ENCODE assay signal across 11 cellular contexts in the genomic region with DNA sequence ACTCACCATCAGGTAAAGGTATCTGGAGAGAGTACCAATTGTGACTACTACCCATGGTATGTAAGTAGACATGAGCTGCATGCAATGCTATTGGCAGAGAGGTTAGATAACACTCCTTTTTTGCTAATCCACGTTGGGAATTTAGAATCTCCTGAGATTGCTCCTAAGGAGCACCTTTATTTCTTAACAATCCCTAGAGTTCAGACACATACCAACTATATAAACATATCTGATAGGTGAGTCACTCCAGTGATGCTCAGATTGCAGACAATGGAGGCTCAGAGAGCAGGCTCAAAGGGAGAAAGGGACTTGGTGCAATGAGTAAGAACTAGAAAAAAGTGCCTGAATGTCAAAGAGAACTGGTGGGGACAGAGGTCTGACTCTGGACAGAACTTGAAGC. TPM values are rescaled to one million over a fixed set of nuclear protein-coding genes. Genes with fewer than 3 reads are reported as not detected.
DNase-seq lines count a peak whose midpoint lies in the region; ATAC-seq, FAIRE-seq and TF ChIP-seq lines count a peak whose summit lies in the region.
"Had no signal": no experiment of that assay in that cellular context is flagged by ENCODE, and none has a peak within 500 bp of the region (broad histone marks: within the 10 kb centered on the region; RNA-seq: fewer than 3 reads in every experiment).

No MANE protein-coding gene starts in this region.

- no peak overlapping the region for H2BK5ac ChIP-seq in H1 (ENCODE audit: low read depth, low read length)

- no peak overlapping the region for H2BK20ac ChIP-seq in H1 (ENCODE audit: low read length)

- 0 out of 3 replicates have a peak, but pooled peaks of 1 of the 2 experiments have one; percentile 21 for TF ChIP-seq POLR2A in H1 (IDR thresholded peaks at IDR 0.05; ENCODE audit: control extremely low read depth in 1 of 2, low read depth in 2 of 2, low read length in 2 of 2)

- H3K79me1 ChIP-seq in H1 (ENCODE audit: low read depth, low read length), result no peaks in the 10 kb centered on the region

- DNase-seq in MG63 (peak; percentile 10), H1 (ENCODE audit: low read depth in 1 of 2, low spot score in 2 of 2) (no peak), non-pigmented ciliary epithelial cell (ENCODE audit: low read depth) (peak; percentile 70), medulla oblongata (ENCODE audit: extremely low spot score) (no peak), OCI-M1 (lab: John Stamatoyannopoulos, UW) (no peak)
- DNase-seq in activated CD4-positive, alpha-beta T cell treated with anti-CD3 and anti-CD28 coated beads, Interleukin-2, amount 50 U/mL, for 4 hours, result no peak
- DNase-seq: effector CD8-positive, alpha-beta T cell; left ventricle myocardium inferior; NCI-H524 treated with DMSO at 0.1 percent for 48 hours had no signal

- no peak overlapping the region for H3K56ac ChIP-seq in H1 (replicated peaks; ENCODE audit: insufficient read length, low read depth, low read length)

- CTCF ChIA-PET in H1 (lab: Charles Lee; ENCODE audit: partially characterized antibody), result interaction anchor here (0.5 to 3.8 kb wide), 4 partner anchors 8 to 384 kb away, joined by 3 to 20 read pairs (median 4); no protein-coding TSS in a partner anchor

- no peak overlapping the region for H2BK12ac ChIP-seq in H1 (ENCODE audit: low read depth, low read length)

- H3K4me3 ChIP-seq in MG63 (no peak overlapping the region), H1 (ENCODE audit: extremely low read depth in 1 of 4, insufficient read depth in 2 of 4, low read depth in 3 of 4, low read length in 4 of 4) (no peak overlapping the region)
- H3K4me3 ChIP-seq: left ventricle myocardium inferior had no signal

- H3K4me2 ChIP-seq in H1 (ENCODE audit: insufficient read depth in 1 of 2, low read depth in 2 of 2, low read length in 2 of 2), result no peak overlapping the region
- H3K4me2 ChIP-seq: KMS-11 had no signal

- no peak overlapping the region for H3K9ac ChIP-seq in H1 (replicated peaks in 1 of 4; ENCODE audit: extremely low read depth in 1 of 4, low read depth in 3 of 4, low read length in 3 of 4)
- H3K9ac ChIP-seq: KMS-11 had no signal

- H3K23me2 ChIP-seq in H1 (ENCODE audit: low read depth, low read length), result no peaks in the 10 kb centered on the region

- H3K27me3 ChIP-seq in MG63, result no peaks in the 10 kb centered on the region
- no peaks in the 10 kb centered on the region; a peak in 1 of 7 replicates for H3K27me3 ChIP-seq in H1 (replicated peaks in 1 of 4; ENCODE audit: control insufficient read depth in 3 of 4, extremely low read depth in 1 of 4, insufficient read depth in 3 of 4, low read length in 3 of 4)

- H3K9me3 ChIP-seq in MG63, result no peaks in the 10 kb centered on the region
- H3K9me3 ChIP-seq in H1 (ENCODE audit: insufficient read depth in 2 of 2, low read depth in 1 of 2, low read length in 1 of 2), result peaks cover 3 to 6% of the 10 kb centered on the region in 2 experiments; a peak in 2 of 4 replicates
- H3K9me3 ChIP-seq: left ventricle myocardium inferior had no signal

- no peaks in the 10 kb centered on the region for H4K20me1 ChIP-seq in H1 (replicated peaks in 1 of 2; ENCODE audit: control insufficient read depth in 1 of 2, insufficient read depth in 2 of 2, low read length in 2 of 2)

- no peak for TF ChIP-seq EP300 in H1 (IDR thresholded peaks at IDR 0.05; ENCODE audit: borderline replicate concordance in 1 of 2, low read depth in 2 of 2, low read length in 2 of 2)

- H3K23ac ChIP-seq in H1 (ENCODE audit: insufficient read length), result no peak overlapping the region

- no peak overlapping the region for H2BK15ac ChIP-seq in H1 (ENCODE audit: low read length)

- no peaks in the 10 kb centered on the region for H3K79me2 ChIP-seq in H1 (ENCODE audit: control insufficient read depth in 1 of 2, insufficient read depth in 2 of 2, low read length in 2 of 2)

- H3K14ac ChIP-seq in H1 (ENCODE audit: insufficient read length), result no peak overlapping the region

- H4K5ac ChIP-seq in H1 (ENCODE audit: insufficient read length, low read depth, low read length), result no peak overlapping the region

- no peak overlapping the region for H3K18ac ChIP-seq in H1 (ENCODE audit: extremely low read depth, low read length)

- WGBS in H1 (ENCODE audit: extremely low coverage in 1 of 2, insufficient coverage in 1 of 2, insufficient read length in 1 of 2, insufficient replicate concordance in 2 of 2, low coverage in 1 of 2, low lambda C conversion rate in 2 of 2, missing lambda C conversion rate in 1 of 2), 2 experiments, result 61% methylated on average over 1 of the region's 1 CpG; no CpG with 5 or more reads in 1 of the 2 experiments

- no peak for TF ChIP-seq CTCF in H1 (IDR thresholded peaks at IDR 0.05; ENCODE audit: control extremely low read depth in 1 of 3, insufficient read depth in 1 of 3, low read depth in 1 of 3, low read length in 3 of 3)

- FAIRE-seq in H1 (lab: Jason Lieb, UNC), result no peak

- no peak overlapping the region for H2AFZ ChIP-seq in H1 (ENCODE audit: low read length)

- no peak overlapping the region for H2AK5ac ChIP-seq in H1 (ENCODE audit: low read depth, low read length)

- H3K27ac ChIP-seq in H1 (ENCODE audit: low read depth, low read length), result no peak overlapping the region
- H3K27ac ChIP-seq: KMS-11, left ventricle myocardium inferior had no signal

- H3K36me3 ChIP-seq in MG63 (no peaks in the 10 kb centered on the region), H1 (ENCODE audit: control insufficient read depth in 2 of 4, insufficient read depth in 4 of 4, low read length in 3 of 4) (no peaks in the 10 kb centered on the region)
- H3K36me3 ChIP-seq: left ventricle myocardium inferior had no signal

- POLR2A ChIA-PET in H1 (lab: Charles Lee; ENCODE audit: partially characterized antibody), result interaction anchor here (1.6 to 1.8 kb wide), 2 partner anchors 18 to 26 kb away, joined by 3 read pairs; no protein-coding TSS in a partner anchor

- TF ChIP-seq RAD21 in H1 (IDR thresholded peaks at IDR 0.05 in 1 of 2, conservative IDR thresholded peaks at IDR 0.05 in 1 of 2; ENCODE audit: low read depth in 2 of 2, low read length in 2 of 2), result no peak

- peak; percentile 51 for ATAC-seq in GM18868 (IDR thresholded peaks at IDR 0.05; ENCODE audit: unreplicated experiment)

- no peak overlapping the region for H4K8ac ChIP-seq in H1 (ENCODE audit: extremely low read depth, insufficient read depth, low read length)

- H2BK120ac ChIP-seq in H1 (replicated peaks; ENCODE audit: low read depth, low read length), result no peak overlapping the region

- H4K91ac ChIP-seq in H1 (replicated peaks; ENCODE audit: insufficient read length, low read length), result no peak overlapping the region

- no peak overlapping the region for H3K4ac ChIP-seq in H1 (replicated peaks; ENCODE audit: insufficient read length, low read depth, low read length)

- H3K4me1 ChIP-seq in H1 (replicated peaks in 1 of 4; ENCODE audit: control insufficient read depth in 3 of 4, insufficient read depth in 4 of 4, low read length in 3 of 4), result no peaks in the 10 kb centered on the region
- H3K4me1 ChIP-seq: left ventricle myocardium inferior had no signal

TF ChIP-seq in H1, 55 proteins besides CTCF, POLR2A, EP300 and RAD21:
- TF ChIP-seq NANOG (IDR thresholded peaks at IDR 0.05; ENCODE audit: insufficient read depth, low read depth, low read length, poor library complexity, severe bottlenecking), result no peak
- TF ChIP-seq GTF2F1 (IDR thresholded peaks at IDR 0.05; ENCODE audit: borderline replicate concordance, low read depth, low read length), result no peak
- TF ChIP-seq EZH2 (IDR thresholded peaks at IDR 0.05; ENCODE audit: low read depth, low read length, severe bottlenecking), result no peak
- peak; percentile 38; the same call in 1 of the 2 replicates for TF ChIP-seq JUND (IDR thresholded peaks at IDR 0.05; ENCODE audit: low read length)

RNA-seq across cellular contexts. Expression of gene GOLGA4, which starts 21.7 kb away (rescaled TPM):
- total RNA-seq in MG63 (2014; rRNA removed; shearing (Covaris generic); ENCODE audit: low replicate concordance), result 7.1 and 20.8 TPM in 2 replicates
- 70.4 and 76.5 TPM in 2 replicates for total RNA-seq in H1 (2021; fragmentation: NEBNext Ultra II Directional; extraction: Animal tissue kit (Norgen Biotek cat#: 25700))
- polyA plus RNA-seq in H1 (2011; rRNA removed), result 5.8 and 8.1 TPM in 2 replicates
- 9.5 TPM for polyA plus RNA-seq in H1 (2011; cell fraction: cytosol; rRNA removed)
- polyA plus RNA-seq in H1 (2011; cell fraction: nucleus; rRNA removed), result 35.1 TPM
- polyA plus RNA-seq in H1 (2012, experiment 1 of 2), result 17.4 to 43.1 TPM (median 24.6 TPM) in 4 replicates
- polyA plus RNA-seq in H1 (2012, experiment 2 of 2), result 1.8 TPM
- polyA plus RNA-seq in H1 (2013, experiment 1 of 2), result 69.1 TPM
- 58.4 TPM for polyA plus RNA-seq in H1 (2013, experiment 2 of 2)
- 34.0 and 37.5 TPM in 2 replicates for polyA minus RNA-seq in H1 (2011; rRNA and poly(A)+ RNA removed)
- polyA minus RNA-seq in H1 (2011; cell fraction: cytosol; rRNA and poly(A)+ RNA removed), result 21.0 TPM
- 157 TPM for polyA minus RNA-seq in H1 (2011; cell fraction: nucleus; rRNA and poly(A)+ RNA removed)

RNA-seq across cellular contexts. Expression of gene LRRFIP2, which starts 47.0 kb away (rescaled TPM):
- 35.4 and 41.6 TPM in 2 replicates for total RNA-seq in MG63 (2014; rRNA removed; shearing (Covaris generic); ENCODE audit: low replicate concordance)
- 23.5 and 25.6 TPM in 2 replicates for total RNA-seq in H1 (2021; fragmentation: NEBNext Ultra II Directional; extraction: Animal tissue kit (Norgen Biotek cat#: 25700))
- 6.1 and 8.8 TPM in 2 replicates for polyA plus RNA-seq in H1 (2011; rRNA removed)
- polyA plus RNA-seq in H1 (2011; cell fraction: cytosol; rRNA removed), result 12.6 TPM
- 12.9 TPM for polyA plus RNA-seq in H1 (2011; cell fraction: nucleus; rRNA removed)
- 12.6 to 20.2 TPM (median 15.3 TPM) in 4 replicates for polyA plus RNA-seq in H1 (2012, experiment 1 of 2)
- 5.2 TPM for polyA plus RNA-seq in H1 (2012, experiment 2 of 2)
- 18.0 TPM for polyA plus RNA-seq in H1 (2013, experiment 1 of 2)
- 19.3 TPM for polyA plus RNA-seq in H1 (2013, experiment 2 of 2)
- 9.4 TPM in 2 replicates for polyA minus RNA-seq in H1 (2011; rRNA and poly(A)+ RNA removed)
- 9.9 TPM for polyA minus RNA-seq in H1 (2011; cell fraction: cytosol; rRNA and poly(A)+ RNA removed)
- 32.3 TPM for polyA minus RNA-seq in H1 (2011; cell fraction: nucleus; rRNA and poly(A)+ RNA removed)

Comparison
In these comparisons a context has a peak if more than half of its experiments do, and no peak if none do; other contexts are left out.
1. DNase-seq: peak in MG63 (single experiment) and non-pigmented ciliary epithelial cell (single experiment); none in H1 (0 of 2), activated CD4-positive, alpha-beta T cell treated with anti-CD3 and anti-CD28 coated beads, Interleukin-2, amount 50 U/mL, for 4 hours (0 of 2), medulla oblongata (single experiment) and OCI-M1 (single experiment).